In genomic region chr3:147368561-147369151, GRCh38 we compare ENCODE assay signal across 1 cellular context.
TF ChIP-seq lines count a peak whose summit lies in the region.

No MANE protein-coding gene starts in this region.

TF ChIP-seq in HEK293, 187 proteins besides CTCF, POLR2A, EP300 and RAD21 (continued from another document):
- TF ChIP-seq ZNF514 (tag by site-specific recombination; IDR thresholded peaks at IDR 0.05) = no peak
- TF ChIP-seq SCRT2 (tag by site-specific recombination; IDR thresholded peaks at IDR 0.05) = no peak
- TF ChIP-seq ZSCAN5A (tag by site-specific recombination; IDR thresholded peaks at IDR 0.05) = no peak
- no peak for TF ChIP-seq ZNF433 (tag by site-specific recombination; IDR thresholded peaks at IDR 0.05; ENCODE audit: low read depth)
